In the genomic region with DNA sequence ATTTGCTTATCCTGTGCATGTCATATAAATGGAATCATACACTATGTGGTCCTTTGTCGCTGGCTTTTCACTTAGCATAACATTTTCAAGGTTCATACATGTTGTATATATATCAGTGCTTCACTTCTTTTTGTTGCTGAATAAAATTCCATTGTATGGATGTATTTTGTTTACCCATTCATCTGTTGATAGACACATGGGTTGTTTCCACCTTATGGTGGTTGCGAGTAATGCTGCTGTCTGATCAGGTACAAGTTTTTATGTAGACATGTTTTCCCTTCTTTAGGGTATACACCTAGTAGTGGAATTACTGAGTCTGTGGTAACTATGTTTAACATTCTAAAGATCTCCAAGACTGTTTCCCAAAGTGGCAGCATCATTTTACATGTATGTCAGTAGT, we compare ENCODE assay signal across 26 cellular contexts.
"Had no signal": no experiment of that assay in that cellular context is flagged by ENCODE, and none has a peak within 500 bp of the region (broad histone marks: within the 10 kb centered on the region; RNA-seq: fewer than 3 reads in every experiment).

No MANE protein-coding gene starts in this region.

- H3K4me1 Mint-ChIP-seq: nephron progenitor cell; stimulated activated memory B cell treated with anti-CD40 and anti-IgM and Interleukin-4, amounts not matched to agents 10 μg/mL and 1 μg/mL and 100 μg/mL, for 72 hours had no signal

- H3K9me3 ChIP-seq: esophagus squamous epithelium, neutrophil, psoas muscle, right lobe of liver, spleen, tibial artery, upper lobe of right lung, vagina had no signal

- H3K27ac ChIP-seq: coronary artery, dorsolateral prefrontal cortex, esophagus squamous epithelium, neutrophil, psoas muscle, right lobe of liver, spleen, tibial artery, upper lobe of right lung, vagina had no signal

- H3K4me3 Mint-ChIP-seq: immature natural killer cell; naive thymus-derived CD4-positive, alpha-beta T cell; nephron progenitor cell; stimulated activated memory B cell treated with anti-CD40 and anti-IgM and Interleukin-4, amounts not matched to agents 10 μg/mL and 1 μg/mL and 100 μg/mL, for 72 hours; stimulated activated naive CD8-positive, alpha-beta T cell treated with anti-CD3 and anti-CD28 coated beads, Interleukin-15, Interleukin-2, amounts not matched to agents 100 ng/mL and 50 ng/mL, for 24 hours had no signal

- DNase-seq: dorsolateral prefrontal cortex; effector CD8-positive, alpha-beta T cell; esophagus squamous epithelium; foreskin fibroblast; immature natural killer cell; kidney; left cardiac atrium; left ventricle myocardium superior; mesendoderm; naive thymus-derived CD4-positive, alpha-beta T cell; nephron progenitor cell; psoas muscle; retina; right lobe of liver; spleen; stimulated activated CD4-positive, alpha-beta T cell treated with anti-CD3 and anti-CD28 coated beads, Interleukin-15, amount 100 ng/mL, for 24 hours; stimulated activated CD4-positive, alpha-beta T cell treated with anti-CD3 and anti-CD28 coated beads, Interleukin-1b, Interleukin-23, amount 100 ng/mL, for 48 hours; stimulated activated CD4-positive, alpha-beta T cell treated with anti-CD3 and anti-CD28 coated beads, Interleukin-4, amount 100 ng/mL, for 24 hours; tibial artery; upper lobe of right lung had no signal

- H3K9me3 Mint-ChIP-seq: immature natural killer cell; nephron progenitor cell; stimulated activated memory B cell treated with anti-CD40 and anti-IgM and Interleukin-4, amounts not matched to agents 10 μg/mL and 1 μg/mL and 100 μg/mL, for 72 hours; stimulated activated naive CD8-positive, alpha-beta T cell treated with anti-CD3 and anti-CD28 coated beads, Interleukin-15, Interleukin-2, amounts not matched to agents 100 ng/mL and 50 ng/mL, for 24 hours had no signal

- H3K36me3 ChIP-seq: esophagus squamous epithelium, neutrophil, right lobe of liver, spleen, tibial artery, upper lobe of right lung, vagina had no signal

- H3K27me3 ChIP-seq: neutrophil, right lobe of liver, tibial artery, upper lobe of right lung, vagina had no signal

- H3K4me1 ChIP-seq: psoas muscle, right lobe of liver, tibial artery, upper lobe of right lung, vagina had no signal

- H3K4me3 ChIP-seq: coronary artery, dorsolateral prefrontal cortex, esophagus squamous epithelium, lung, psoas muscle, right lobe of liver, spleen, tibial artery, upper lobe of right lung, vagina had no signal

- H3K36me3 Mint-ChIP-seq: immature natural killer cell; stimulated activated memory B cell treated with anti-CD40 and anti-IgM and Interleukin-4, amounts not matched to agents 10 μg/mL and 1 μg/mL and 100 μg/mL, for 72 hours had no signal

- H3K27ac Mint-ChIP-seq: naive thymus-derived CD4-positive, alpha-beta T cell; nephron progenitor cell; stimulated activated memory B cell treated with anti-CD40 and anti-IgM and Interleukin-4, amounts not matched to agents 10 μg/mL and 1 μg/mL and 100 μg/mL, for 72 hours; stimulated activated naive CD8-positive, alpha-beta T cell treated with anti-CD3 and anti-CD28 coated beads, Interleukin-15, Interleukin-2, amounts not matched to agents 100 ng/mL and 50 ng/mL, for 24 hours had no signal

- ATAC-seq: left cardiac atrium; left ventricle myocardium superior; naive thymus-derived CD4-positive, alpha-beta T cell; psoas muscle; right lobe of liver; stimulated activated memory B cell treated with anti-CD40 and anti-IgM and Interleukin-4, amounts not matched to agents 10 μg/mL and 1 μg/mL and 100 μg/mL, for 72 hours; upper lobe of right lung had no signal
